ENCODE assay signal across 8 cellular contexts in the genomic region with DNA sequence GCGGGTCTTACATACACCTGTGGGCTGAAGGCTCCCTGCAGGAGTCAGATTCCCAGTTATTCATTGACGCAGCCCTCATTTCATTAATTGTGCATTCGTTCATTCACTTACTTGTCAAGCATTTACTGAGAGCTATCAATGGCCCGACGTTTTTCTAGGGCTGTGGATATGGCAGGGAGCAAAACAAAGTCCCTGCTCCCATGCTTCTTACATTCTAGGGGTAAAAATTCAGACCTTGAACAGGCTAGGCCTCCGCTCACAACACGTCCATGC. TPM values are rescaled to one million over a fixed set of nuclear protein-coding genes. Genes with fewer than 3 reads are reported as not detected.
A peak's percentile ranks its signal among the peaks of the same experiment; 100 is the strongest.
DNase-seq lines count a peak whose midpoint lies in the region; ATAC-seq and TF ChIP-seq lines count a peak whose summit lies in the region.

No MANE protein-coding gene starts in this region.

- peaks cover 45% of the 10 kb centered on the region for H4K20me1 ChIP-seq in BLaER1
- peaks cover 27% of the 10 kb centered on the region for H4K20me1 ChIP-seq in neural progenitor cell (ENCODE audit: low read depth)

- H3K79me2 ChIP-seq in neural progenitor cell (ENCODE audit: low read depth) = peaks cover 35% of the 10 kb centered on the region

- H3K27ac Mint-ChIP-seq in IgD-negative memory B cell (peak overlapping the region; percentile 92 to 99 (median 92)), neural progenitor cell (no peak overlapping the region)

- TF ChIP-seq CTCF in colonic mucosa (IDR thresholded peaks at IDR 0.05) = peak; percentile 7
- TF ChIP-seq CTCF in neural progenitor cell (IDR thresholded peaks at IDR 0.05) = no peak

- H3K4me1 Mint-ChIP-seq in IgD-negative memory B cell = peaks cover 34 to 57% (median 48%) of the 10 kb centered on the region in 3 donors
- peaks cover 23% of the 10 kb centered on the region for H3K4me1 Mint-ChIP-seq in neural progenitor cell

- peak overlapping the region; percentile 99 for H3K4me3 ChIP-seq in BLaER1
- H3K4me3 ChIP-seq in colonic mucosa = peak overlapping the region; percentile 99
- no peak overlapping the region for H3K4me3 ChIP-seq in neural progenitor cell

- peak overlapping the region; percentile 64 for H3K27ac ChIP-seq in BLaER1
- peak overlapping the region; percentile 92 for H3K27ac ChIP-seq in colonic mucosa
- H3K27ac ChIP-seq in neural progenitor cell = no peak overlapping the region

- H3F3A ChIP-seq in neural progenitor cell (ENCODE audit: low read depth) = no peaks in the 10 kb centered on the region

- no peaks in the 10 kb centered on the region for H3K9me3 Mint-ChIP-seq in IgD-negative memory B cell
- H3K9me3 Mint-ChIP-seq in neural progenitor cell = no peaks in the 10 kb centered on the region

- no peaks in the 10 kb centered on the region for H3K27me3 Mint-ChIP-seq in IgD-negative memory B cell
- peaks cover 7% of the 10 kb centered on the region for H3K27me3 Mint-ChIP-seq in neural progenitor cell (ENCODE audit: insufficient read depth, low read depth)

- H3K36me3 Mint-ChIP-seq in IgD-negative memory B cell (peaks cover 5% of the 10 kb centered on the region), neural progenitor cell (peaks cover 2% of the 10 kb centered on the region)

- peaks cover 31% of the 10 kb centered on the region for H3K36me3 ChIP-seq in BLaER1
- H3K36me3 ChIP-seq in colonic mucosa = no peaks in the 10 kb centered on the region
- no peaks in the 10 kb centered on the region for H3K36me3 ChIP-seq in neural progenitor cell

- H2AFZ ChIP-seq in neural progenitor cell (replicated peaks) = peak overlapping the region; percentile 84

- H3K27me3 ChIP-seq in BLaER1 (peaks cover 7% of the 10 kb centered on the region), colonic mucosa (no peaks in the 10 kb centered on the region), neural progenitor cell (no peaks in the 10 kb centered on the region)

- no peak for DNase-seq in colonic mucosa
- no peak for DNase-seq in neural progenitor cell (ENCODE audit: low spot score)
- no peak for DNase-seq in NCI-H2107 treated with DMSO at 0.1 percent for 48 hours (lab: John Stamatoyannopoulos, UW; ENCODE audit: unreplicated experiment)
- no peak for DNase-seq in stimulated activated CD4-positive, alpha-beta T cell treated with anti-CD3 and anti-CD28 coated beads, Interleukin-4, amount 100 ng/mL, for 4 hours
- no peak for DNase-seq in GF-D8 (lab: John Stamatoyannopoulos, UW)

- no peaks in the 10 kb centered on the region for H3K9me3 ChIP-seq in BLaER1
- no peaks in the 10 kb centered on the region for H3K9me3 ChIP-seq in colonic mucosa
- H3K9me3 ChIP-seq in neural progenitor cell (ENCODE audit: low read depth) = no peaks in the 10 kb centered on the region

- H3K9ac ChIP-seq in BLaER1 (peak overlapping the region; percentile 53), colonic mucosa (ENCODE audit: low read depth in 2 of 2, low read length in 2 of 2) (peak overlapping the region in 1 of 2 donors; percentile 90), neural progenitor cell (no peak overlapping the region)

- H3K4me1 ChIP-seq in BLaER1 (peaks cover 40% of the 10 kb centered on the region), colonic mucosa (peaks cover 27% of the 10 kb centered on the region), neural progenitor cell (peaks cover 6% of the 10 kb centered on the region)

- intact Hi-C loops in colonic mucosa (cut with DNase I) = loop anchor here (5.0 to 10.0 kb wide), 3 partner anchors 72 to 1568 kb away; a partner anchor contains a TSS

- H3K4me2 ChIP-seq in BLaER1 = peak overlapping the region; percentile 91
- no peak overlapping the region for H3K4me2 ChIP-seq in neural progenitor cell

- no peak for ATAC-seq in GM18868 (IDR thresholded peaks at IDR 0.05; ENCODE audit: unreplicated experiment)

- peak overlapping the region; percentile 88 to 94 (median 90) for H3K4me3 Mint-ChIP-seq in IgD-negative memory B cell
- peak overlapping the region; percentile 91 for H3K4me3 Mint-ChIP-seq in neural progenitor cell

RNA-seq across cellular contexts. Expression of a gene that starts 0.4 kb away (rescaled TPM):
- 112 TPM for polyA plus RNA-seq in IgD-negative memory B cell
- total RNA-seq in colonic mucosa (10 to 100 TPM; 67.4 to 76.0 TPM), neural progenitor cell (ENCODE audit: low replicate concordance) (30.5 and 43.4 TPM in 2 replicates)

RNA-seq across cellular contexts. Expression of a gene that starts 24.2 kb away (rescaled TPM):
- 0.15 TPM for polyA plus RNA-seq in IgD-negative memory B cell
- total RNA-seq in colonic mucosa (1 to 10 TPM in 1 of 2 donors, under 1 TPM in 1; 0.74 to 3.0 TPM), neural progenitor cell (ENCODE audit: low replicate concordance) (not detected in 2 replicates)
